In genomic region chr10:44756235-44756634, GRCh38 we compare ENCODE assay signal across 18 cellular contexts.
DNase-seq lines count a peak whose midpoint lies in the region; ATAC-seq, FAIRE-seq and TF ChIP-seq lines count a peak whose summit lies in the region.
"Had no signal": no experiment of that assay in that cellular context is flagged by ENCODE, and none has a peak within 500 bp of the region (broad histone marks: within the 10 kb centered on the region; RNA-seq: fewer than 3 reads in every experiment).

No MANE protein-coding gene starts in this region.

- no peaks in the 10 kb centered on the region for H4K20me1 ChIP-seq in osteoblast (ENCODE audit: insufficient read depth, low read length)
- no peaks in the 10 kb centered on the region for H4K20me1 ChIP-seq in smooth muscle cell (ENCODE audit: low read depth)

- no peak for ATAC-seq in GM21423 (IDR thresholded peaks at IDR 0.05; ENCODE audit: unreplicated experiment)
- ATAC-seq: naive thymus-derived CD8-positive, alpha-beta T cell; WTC11 had no signal

- H3K79me2 ChIP-seq in osteoblast (ENCODE audit: insufficient read depth, low read length) (no peaks in the 10 kb centered on the region), smooth muscle cell (ENCODE audit: low read depth) (no peaks in the 10 kb centered on the region)

- peaks cover 33% of the 10 kb centered on the region for H3K4me1 ChIP-seq in SJSA1 (replicated peaks)
- H3K4me1 ChIP-seq in osteoblast (ENCODE audit: insufficient read depth, low read length), result peaks cover 38% of the 10 kb centered on the region
- no peaks in the 10 kb centered on the region for H3K4me1 ChIP-seq in small intestine (ENCODE audit: control insufficient read depth in 2 of 2, insufficient read depth in 1 of 2, low read depth in 1 of 2, low read length in 1 of 2)
- H3K4me1 ChIP-seq in smooth muscle cell (ENCODE audit: low read depth), result no peaks in the 10 kb centered on the region
- H3K4me1 ChIP-seq: suprapubic skin had no signal

- peak; percentile 95 for DNase-seq in ELR (ENCODE audit: low read depth)
- peak; percentile 56 to 62 for DNase-seq in SJSA1 (ENCODE audit: low read depth in 1 of 2, low spot score in 2 of 2)
- peak; percentile 13 for DNase-seq in fibroblast of gingiva (ENCODE audit: low read depth)
- DNase-seq in osteoblast (ENCODE audit: insufficient read length, low spot score, missing footprints), result peak; percentile 92
- DNase-seq in small intestine, result no peak
- no peak for DNase-seq in smooth muscle cell (lab: John Stamatoyannopoulos, UW; ENCODE audit: unreplicated experiment)
- no peak for DNase-seq in NK-92 treated with Interleukin-12 subunit alpha and Interleukin-12 subunit beta, amount 100 ng/mL, for 24 hours (lab: John Stamatoyannopoulos, UW)
- DNase-seq: amygdala; cortex of kidney; naive thymus-derived CD8-positive, alpha-beta T cell; NCI-H2107; NCI-H82; RPMI8226; T-helper 1 cell had no signal

- H3K4me3 ChIP-seq in SJSA1 (no peak overlapping the region), osteoblast (ENCODE audit: insufficient read depth, low read length) (no peak overlapping the region), small intestine (ENCODE audit: low read depth in 1 of 2, low read length in 2 of 2) (no peak overlapping the region), smooth muscle cell (no peak overlapping the region)
- H3K4me3 ChIP-seq: suprapubic skin had no signal

- no peak for FAIRE-seq in small intestine (lab: Jason Lieb, UNC)

- H3K36me3 ChIP-seq in SJSA1 (no peaks in the 10 kb centered on the region), osteoblast (ENCODE audit: insufficient read depth, low read length) (no peaks in the 10 kb centered on the region), small intestine (ENCODE audit: control insufficient read depth in 2 of 2, insufficient read depth in 2 of 2, low read length in 2 of 2) (no peaks in the 10 kb centered on the region), smooth muscle cell (ENCODE audit: low read depth) (no peaks in the 10 kb centered on the region)
- H3K36me3 ChIP-seq: suprapubic skin had no signal

- H3K4me2 ChIP-seq in osteoblast (ENCODE audit: insufficient read depth, low read length), result peak overlapping the region; percentile 71
- H3K4me2 ChIP-seq in smooth muscle cell, result no peak overlapping the region

- H3K27me3 ChIP-seq in SJSA1 (replicated peaks), result no peaks in the 10 kb centered on the region
- H3K27me3 ChIP-seq in osteoblast (ENCODE audit: insufficient read depth, low read length), result no peaks in the 10 kb centered on the region
- no peaks in the 10 kb centered on the region for H3K27me3 ChIP-seq in small intestine (ENCODE audit: control insufficient read depth in 2 of 2, insufficient read depth in 2 of 2, low read length in 2 of 2)
- H3K27me3 ChIP-seq in smooth muscle cell (ENCODE audit: low read depth), result no peaks in the 10 kb centered on the region
- H3K27me3 ChIP-seq: suprapubic skin had no signal

- H3K9ac ChIP-seq in smooth muscle cell (ENCODE audit: low read depth), result no peak overlapping the region

- TF ChIP-seq CTCF in osteoblast (IDR thresholded peaks at IDR 0.05; ENCODE audit: extremely low read depth, low read depth, low read length) (no peak), smooth muscle cell (IDR thresholded peaks at IDR 0.05; ENCODE audit: borderline replicate concordance, insufficient read depth, poor library complexity, severe bottlenecking) (no peak)

- H3F3A ChIP-seq in smooth muscle cell (ENCODE audit: low read depth), result no peaks in the 10 kb centered on the region

- H3K9me3 ChIP-seq in SJSA1 (replicated peaks) (no peaks in the 10 kb centered on the region), osteoblast (ENCODE audit: low read depth, low read length) (no peaks in the 10 kb centered on the region), small intestine (ENCODE audit: control insufficient read depth, low read depth) (no peaks in the 10 kb centered on the region), smooth muscle cell (replicated peaks; ENCODE audit: low read depth) (no peaks in the 10 kb centered on the region)
- H3K9me3 ChIP-seq: suprapubic skin had no signal

- WGBS in small intestine, 3 donors, result 87 to 96% (median 91%) methylated on average over 7 of the region's 7 CpGs
- WGBS in smooth muscle cell (ENCODE audit: low lambda C conversion rate), result 93% methylated on average over 7 of the region's 7 CpGs

- 0 out of 2 replicates have a peak overlapping the region, but pooled peaks have one; percentile 3 for H3K27ac ChIP-seq in SJSA1
- H3K27ac ChIP-seq in osteoblast (ENCODE audit: low read depth, low read length), result peak overlapping the region; percentile 74
- no peak overlapping the region for H3K27ac ChIP-seq in small intestine (ENCODE audit: low read depth in 1 of 2, low read length in 1 of 2)
- no peak overlapping the region for H3K27ac ChIP-seq in smooth muscle cell (ENCODE audit: low read depth)
- H3K27ac ChIP-seq: C4-2B, suprapubic skin had no signal

- no peak overlapping the region for H2AFZ ChIP-seq in osteoblast (ENCODE audit: low read length)
- no peak overlapping the region for H2AFZ ChIP-seq in smooth muscle cell (ENCODE audit: low read depth)

Comparison
In these comparisons a context has a peak if more than half of its experiments do, and no peak if none do; other contexts are left out.
1. DNase-seq: peak in ELR (single experiment), SJSA1 (2 of 2), fibroblast of gingiva (single experiment) and osteoblast (single experiment); none in small intestine (single experiment), smooth muscle cell (single experiment) and NK-92 treated with Interleukin-12 subunit alpha and Interleukin-12 subunit beta, amount 100 ng/mL, for 24 hours (single experiment).
2. H3K27ac ChIP-seq: peak in SJSA1 (single experiment) and osteoblast (single experiment); none in small intestine (0 of 2) and smooth muscle cell (single experiment).